Comparison of ENCODE assay signal across 8 cellular contexts in genomic region chr2:96325038-96325883, GRCh38. TPM values are rescaled to one million over a fixed set of nuclear protein-coding genes. Genes with fewer than 3 reads are reported as not detected.
A peak's percentile ranks its signal among the peaks of the same experiment; 100 is the strongest.
DNase-seq lines count a peak whose midpoint lies in the region; ATAC-seq and TF ChIP-seq lines count a peak whose summit lies in the region.

Gene ITPRIPL1 (plus strand): TSS chr2:96325317. CDS start chr2:96325840, 523 bp downstream.

- no peaks in the 10 kb centered on the region for H3K9me3 ChIP-seq in gastrocnemius medialis

- H3K27me3 Mint-ChIP-seq in activated T-cell treated with anti-CD3 and anti-CD28 coated beads, Interleukin-2, amount 50 U/mL, for 72 hours (ENCODE audit: low read depth) = no peaks in the 10 kb centered on the region

- ATAC-seq in activated T-cell treated with anti-CD3 and anti-CD28 coated beads, Interleukin-2, amount 50 U/mL, for 72 hours (replicated peaks in 1 of 2) = peak; percentile 34 to 45
- ATAC-seq in left ventricle myocardium superior = peak; percentile 40
- ATAC-seq in gastrocnemius medialis = no peak
- ATAC-seq in HG03159 (IDR thresholded peaks at IDR 0.05; ENCODE audit: unreplicated experiment) = no peak

- peak within 1 kb of the TSS; percentile 93 for H3K27ac Mint-ChIP-seq in activated T-cell treated with anti-CD3 and anti-CD28 coated beads, Interleukin-2, amount 50 U/mL, for 72 hours

- peak within 1 kb of the TSS; percentile 94 to 95 for H3K4me3 Mint-ChIP-seq in activated T-cell treated with anti-CD3 and anti-CD28 coated beads, Interleukin-2, amount 50 U/mL, for 72 hours

- peaks cover 76% of the 10 kb centered on the region for H3K4me1 Mint-ChIP-seq in activated T-cell treated with anti-CD3 and anti-CD28 coated beads, Interleukin-2, amount 50 U/mL, for 72 hours (ENCODE audit: low read depth)

- no peak for TF ChIP-seq POLR2A in gastrocnemius medialis (IDR thresholded peaks at IDR 0.05)

- H3K27me3 ChIP-seq in GM06990 (replicated peaks; ENCODE audit: control insufficient read depth, insufficient read depth, low read length) (no peaks in the 10 kb centered on the region), gastrocnemius medialis (peaks cover 39 to 54% (median 51%) of the 10 kb centered on the region in 3 donors)

- H3K4me1 ChIP-seq in gastrocnemius medialis = peaks cover 19 to 20% of the 10 kb centered on the region in 2 donors

- peak; percentile 64 for DNase-seq in GM06990 (ENCODE audit: extremely low read depth, insufficient read length)
- peak; percentile 9 for DNase-seq in LHCN-M2 (ENCODE audit: low read depth)
- peak; percentile 52 to 62 for DNase-seq in activated T-cell treated with anti-CD3 and anti-CD28 coated beads, Interleukin-2, amount 50 U/mL, for 72 hours
- peak; percentile 33 for DNase-seq in left ventricle myocardium superior
- no peak for DNase-seq in gastrocnemius medialis
- DNase-seq in AG08395 (ENCODE audit: low spot score) = no peak
- DNase-seq in globus pallidus (ENCODE audit: low spot score) = no peak

- peak within 1 kb of the TSS; percentile 75 for H3K4me3 ChIP-seq in GM06990 (replicated peaks; ENCODE audit: low read depth, low read length)
- H3K4me3 ChIP-seq in gastrocnemius medialis = peak within 1 kb of the TSS; percentile 52 to 61 (median 56)

- peaks cover 2% of the 10 kb centered on the region for H3K36me3 ChIP-seq in GM06990 (ENCODE audit: control insufficient read depth, insufficient read depth, low read length)
- H3K36me3 ChIP-seq in gastrocnemius medialis = no peaks in the 10 kb centered on the region

- H3K36me3 Mint-ChIP-seq in activated T-cell treated with anti-CD3 and anti-CD28 coated beads, Interleukin-2, amount 50 U/mL, for 72 hours (ENCODE audit: insufficient read depth in 2 of 2) = peaks cover 13 to 25% of the 10 kb centered on the region in 2 donors

- no peak for TF ChIP-seq CTCF in GM06990 (IDR thresholded peaks at IDR 0.05; ENCODE audit: insufficient read depth, low read length, poor library complexity, severe bottlenecking)
- no peak for TF ChIP-seq CTCF in gastrocnemius medialis (IDR thresholded peaks at IDR 0.05 in 4 of 5, conservative IDR thresholded peaks at IDR 0.05 in 1 of 5)

- intact Hi-C loops in left ventricle myocardium superior (cut with micrococcal nuclease) (no loop called here), gastrocnemius medialis (cut with DNase I; ENCODE audit: low total_unique reads) (no loop called here)

- in situ Hi-C loops in gastrocnemius medialis (cut with MboI; ENCODE audit: low sequenced_read_pairs in 4 of 4) = no loop called here

- H3K9me3 Mint-ChIP-seq in activated T-cell treated with anti-CD3 and anti-CD28 coated beads, Interleukin-2, amount 50 U/mL, for 72 hours = no peaks in the 10 kb centered on the region

- H3K27ac ChIP-seq in gastrocnemius medialis = peak within 1 kb of the TSS; percentile 48 to 61 (median 52)

RNA-seq across cellular contexts. Expression of gene ITPRIPL1, which starts in this region (rescaled TPM):
- total RNA-seq in LHCN-M2 (2014; rRNA removed) = 0.34 and 0.83 TPM in 2 replicates
- polyA plus RNA-seq in LHCN-M2 (2012) = 0.01 TPM
- total RNA-seq in activated T-cell treated with anti-CD3 and anti-CD28 coated beads, Interleukin-2, amount 50 U/mL, for 72 hours = 10 to 100 TPM; 28.0 to 31.4 TPM
- total RNA-seq in left ventricle myocardium superior = 1.3 TPM
- total RNA-seq in gastrocnemius medialis = 1 to 10 TPM in 1 of 4 donors, under 1 TPM in 2, not detected in 1; 0.75 to 2.1 (median 0.82) TPM

Comparison
In these comparisons a context has a peak if more than half of its experiments do, and no peak if none do; other contexts are left out.
1. RNA of gene ITPRIPL1 (total RNA-seq): 28.0 to 31.4 TPM in activated T-cell treated with anti-CD3 and anti-CD28 coated beads, Interleukin-2, amount 50 U/mL, for 72 hours; 1.3 TPM in left ventricle myocardium superior (single experiment), 0.75 to 2.1 TPM in gastrocnemius medialis and 0.34 to 0.83 TPM in LHCN-M2; every median in the first group is over 4 times any median in the second.
2. Peak in DNase-seq in LHCN-M2; RNA of the gene not detected or under 1 TPM.
3. DNase-seq: peak in GM06990 (single experiment), activated T-cell treated with anti-CD3 and anti-CD28 coated beads, Interleukin-2, amount 50 U/mL, for 72 hours (2 of 2) and left ventricle myocardium superior (single experiment); none in gastrocnemius medialis (0 of 2), AG08395 (single experiment) and globus pallidus (single experiment).
4. ATAC-seq: peak in activated T-cell treated with anti-CD3 and anti-CD28 coated beads, Interleukin-2, amount 50 U/mL, for 72 hours (2 of 2) and left ventricle myocardium superior (single experiment); none in gastrocnemius medialis (0 of 2) and HG03159 (single experiment).